Comparison of ENCODE assay signal across 8 cellular contexts in the genomic region with DNA sequence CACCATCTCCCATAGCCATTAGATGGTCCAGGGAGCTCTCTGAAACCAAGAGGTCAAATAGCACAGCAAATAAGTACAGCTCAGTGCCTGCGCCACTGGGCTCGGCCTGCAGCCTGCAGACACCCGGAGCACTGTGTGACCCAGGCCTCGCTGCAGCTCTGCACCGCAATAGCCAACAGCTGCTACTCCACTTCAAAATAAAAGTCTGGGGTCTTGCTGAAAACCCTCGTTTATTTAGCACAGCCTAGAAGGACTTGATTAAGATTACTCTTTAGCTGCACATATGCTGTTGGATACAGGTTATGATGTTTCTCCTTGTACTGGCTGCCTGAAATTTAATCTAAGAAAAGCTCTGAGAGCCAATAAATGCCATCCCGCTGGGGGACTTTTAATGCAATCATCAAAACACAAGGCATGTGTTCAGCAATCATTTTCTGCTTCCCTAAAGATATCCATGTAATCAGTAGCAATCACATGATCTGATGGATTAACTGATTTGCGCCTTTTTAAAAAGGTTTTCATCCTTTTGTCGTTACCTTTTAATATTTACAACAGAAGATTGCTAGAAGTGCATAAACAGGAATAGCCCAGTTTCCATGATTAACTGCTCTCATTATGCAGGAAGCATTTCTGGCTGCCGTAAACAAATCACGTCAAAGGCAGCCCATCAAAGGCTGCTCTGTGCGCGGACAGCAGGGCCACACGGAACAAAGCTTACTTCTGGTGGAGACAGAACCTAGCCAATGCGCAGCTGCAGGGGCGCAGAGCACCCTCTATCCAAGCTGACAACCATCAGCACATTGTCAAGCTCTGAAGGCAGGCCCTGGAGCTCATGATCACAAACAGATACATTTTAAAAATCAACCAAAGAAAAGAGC. TPM values are rescaled to one million over a fixed set of nuclear protein-coding genes. Genes with fewer than 3 reads are reported as not detected.
DNase-seq lines count a peak whose midpoint lies in the region; ATAC-seq lines count a peak whose summit lies in the region.

No MANE protein-coding gene starts in this region.

- DNase-seq in G401 (ENCODE audit: low spot score) (peak; percentile 93), HT1080 (ENCODE audit: low read depth) (peak; percentile 76), NOMO-1 treated with DMSO at 0.1 percent for 48 hours (lab: John Stamatoyannopoulos, UW; ENCODE audit: unreplicated experiment) (peak; percentile 64), T47D (ENCODE audit: low read depth in 1 of 2, low spot score in 1 of 2) (peak; percentile 18 to 54), iPS DF 19.7 (ENCODE audit: low read depth, low spot score) (peak; percentile 50), pulmonary artery endothelial cell (ENCODE audit: low read depth, low spot score) (peak; percentile 27), SKM-1 treated with dmso at 0.1 percent for 144 hours (lab: John Stamatoyannopoulos, UW; ENCODE audit: unreplicated experiment) (no peak)

- in situ Hi-C loops in G401 (cut with HindIII; ENCODE audit: low sequenced_read_pairs) (no loop called here), T47D (cut with HindIII; ENCODE audit: low pct_unique_long_range_greater_than_20kb, low sequenced_read_pairs) (no loop called here)

- peak; percentile 93 for ATAC-seq in GM21526 (IDR thresholded peaks at IDR 0.05; ENCODE audit: low FRiP score, unreplicated experiment)

RNA-seq across cellular contexts. Expression of a gene that starts 58.8 kb away (rescaled TPM):
- total RNA-seq in G401 (2014; rRNA removed; shearing (Covaris generic)) = 28.4 and 65.5 TPM in 2 replicates
- 39.7 and 74.2 TPM in 2 replicates for total RNA-seq in HT1080 (2014; rRNA removed; shearing (Covaris generic))
- polyA plus RNA-seq in HT1080 (2015; cell fraction: cytosol; rRNA removed) = 18.8 and 19.0 TPM in 2 replicates
- 33.3 and 36.8 TPM in 2 replicates for polyA plus RNA-seq in HT1080 (2015; cell fraction: nucleus; rRNA removed)
- 59.5 and 80.7 TPM in 2 replicates for total RNA-seq in pulmonary artery endothelial cell
